ENCODE assay signal across 1 cellular context in the genomic region with DNA sequence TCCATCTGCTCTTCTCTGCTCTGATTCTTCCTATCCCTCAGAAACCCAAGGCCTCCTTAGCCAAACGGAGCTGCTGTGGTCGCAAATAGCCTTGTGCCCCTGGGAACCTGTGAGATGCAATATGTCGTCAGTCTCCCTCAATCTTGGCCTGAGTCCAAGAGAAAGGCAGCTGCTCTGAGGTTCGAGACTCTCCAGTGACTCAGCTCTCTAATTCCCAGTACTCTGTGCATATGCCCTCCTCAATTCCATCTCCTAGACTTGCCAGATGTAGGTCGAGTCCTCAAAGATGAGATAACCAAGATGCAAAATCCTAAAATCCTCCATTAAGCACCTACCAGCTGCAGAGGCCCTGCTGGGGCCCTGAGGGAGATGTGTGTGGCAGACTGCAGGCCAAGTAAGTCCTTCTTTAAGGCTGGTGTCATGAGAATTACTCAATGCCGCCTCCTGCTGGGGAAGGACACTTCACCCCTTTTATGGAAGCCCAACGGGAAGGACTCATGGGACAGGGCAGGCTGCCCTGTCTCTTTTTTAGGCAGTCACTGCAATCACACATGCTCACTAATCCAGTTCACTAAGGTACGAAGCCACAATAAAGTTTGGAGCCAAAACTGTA.
TF ChIP-seq lines count a peak whose summit lies in the region.

No MANE protein-coding gene starts in this region.

TF ChIP-seq in K562, 482 proteins besides CTCF, POLR2A, EP300 and RAD21 (continued from another document and continues in another):
- TF ChIP-seq FOXK1 (CRISPR knock-in tag; IDR thresholded peaks at IDR 0.05; ENCODE audit: borderline replicate concordance) (no peak), CBX8 (IDR thresholded peaks at IDR 0.05; ENCODE audit: borderline replicate concordance, extremely low read depth, low read depth, low read length, poor library complexity, severe bottlenecking) (no peak), YBX1 (IDR thresholded peaks at IDR 0.05) (no peak), TEAD4 (IDR thresholded peaks at IDR 0.05; ENCODE audit: low read length) (peak; percentile 39; the same call in 1 of the 2 replicates), TEAD4 (CRISPR knock-in tag; IDR thresholded peaks at IDR 0.05; ENCODE audit: borderline replicate concordance) (no peak), SRSF1 (IDR thresholded peaks at IDR 0.05; ENCODE audit: low read depth, low read length) (no peak), CREM (IDR thresholded peaks at IDR 0.05; ENCODE audit: low read depth) (0 out of 2 replicates have a peak, but pooled peaks have one; percentile 11), CBX3 (IDR thresholded peaks at IDR 0.05; ENCODE audit: borderline replicate concordance in 1 of 2, low read length in 2 of 2) (peak in 1 of 2 experiments; percentile 45; a peak in 1 of 3 replicates), C11orf30 (IDR thresholded peaks at IDR 0.05; ENCODE audit: low read depth) (peak; percentile 86), FOXM1 (IDR thresholded peaks at IDR 0.05; ENCODE audit: low read depth) (no peak), FOXM1 (CRISPR knock-in tag; IDR thresholded peaks at IDR 0.05; ENCODE audit: low read depth) (no peak), ZNF655 (CRISPR knock-in tag; IDR thresholded peaks at IDR 0.05) (no peak), TCFL5 (CRISPR knock-in tag; conservative IDR thresholded peaks at IDR 0.05) (no peak), ZKSCAN1 (IDR thresholded peaks at IDR 0.05; ENCODE audit: low read depth, low read length) (peak; percentile 90), FOXP1 (CRISPR knock-in tag; IDR thresholded peaks at IDR 0.05) (no peak), TAF9B (IDR thresholded peaks at IDR 0.05; ENCODE audit: partially characterized antibody) (no peak), HLTF (IDR thresholded peaks at IDR 0.05) (no peak), CREB3 (tag; conservative IDR thresholded peaks at IDR 0.05; ENCODE audit: low read depth) (0 out of 2 replicates have a peak, but pooled peaks have one; percentile 43), MAFG (tag; conservative IDR thresholded peaks at IDR 0.05) (peak; percentile 71), CBFA2T3 (IDR thresholded peaks at IDR 0.05) (peak; percentile 45; the same call in 1 of the 2 replicates), ZNF830 (CRISPR knock-in tag; IDR thresholded peaks at IDR 0.05) (0 out of 2 replicates have a peak, but pooled peaks have one; percentile 44), L3MBTL2 (IDR thresholded peaks at IDR 0.05) (peak; percentile 69), KLF1 (tag; IDR thresholded peaks at IDR 0.05) (no peak), FOSL1 (tag; conservative IDR thresholded peaks at IDR 0.05) (peak; percentile 62), ZNF318 (IDR thresholded peaks at IDR 0.05; ENCODE audit: borderline replicate concordance in 1 of 2, low read depth in 1 of 2) (peak in 1 of 2 experiments; percentile 45; a peak in 1 of 4 replicates), SMC3 (conservative IDR thresholded peaks at IDR 0.05; ENCODE audit: insufficient read depth, low read depth, low read length) (peak; percentile 58; the same call in 1 of the 2 replicates), NRF1 (conservative IDR thresholded peaks at IDR 0.05 in 1 of 2, IDR thresholded peaks at IDR 0.05 in 1 of 2) (peak in 1 of 2 experiments; percentile 21; a peak in 1 of 4 replicates), STAT5A (IDR thresholded peaks at IDR 0.05; ENCODE audit: borderline replicate concordance, low read length) (peak; percentile 31; the same call in 1 of the 2 replicates), MAFK (IDR thresholded peaks at IDR 0.05; ENCODE audit: low read length) (peak; percentile 27; the same call in 1 of the 2 replicates), SMARCA4 (IDR thresholded peaks at IDR 0.05) (peak; percentile 83), GATAD2B (IDR thresholded peaks at IDR 0.05; ENCODE audit: borderline replicate concordance) (no peak), ZEB2 (IDR thresholded peaks at IDR 0.05) (peak; percentile 72; the same call in 1 of the 2 replicates), ZNF695 (CRISPR knock-in tag; IDR thresholded peaks at IDR 0.05) (no peak), SETDB1 (IDR thresholded peaks at IDR 0.05; ENCODE audit: low read length) (peak; percentile 46), EHMT2 (IDR thresholded peaks at IDR 0.05) (peak; percentile 73; the same call in 1 of the 2 replicates), ATF1 (CRISPR knock-in tag; IDR thresholded peaks at IDR 0.05) (no peak; the same call in 1 of the 2 replicates), ATF1 (tag; IDR thresholded peaks at IDR 0.05) (no peak; the same call in none of the 2 replicates), DEAF1 (CRISPR knock-in tag; IDR thresholded peaks at IDR 0.05) (no peak)
- TF ChIP-seq, protein P1, sequence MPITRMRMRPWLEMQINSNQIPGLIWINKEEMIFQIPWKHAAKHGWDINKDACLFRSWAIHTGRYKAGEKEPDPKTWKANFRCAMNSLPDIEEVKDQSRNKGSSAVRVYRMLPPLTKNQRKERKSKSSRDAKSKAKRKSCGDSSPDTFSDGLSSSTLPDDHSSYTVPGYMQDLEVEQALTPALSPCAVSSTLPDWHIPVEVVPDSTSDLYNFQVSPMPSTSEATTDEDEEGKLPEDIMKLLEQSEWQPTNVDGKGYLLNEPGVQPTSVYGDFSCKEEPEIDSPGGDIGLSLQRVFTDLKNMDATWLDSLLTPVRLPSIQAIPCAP (CRISPR knock-in tag; IDR thresholded peaks at IDR 0.05; ENCODE audit: borderline replicate concordance): no peak
- TF ChIP-seq, protein P2, sequence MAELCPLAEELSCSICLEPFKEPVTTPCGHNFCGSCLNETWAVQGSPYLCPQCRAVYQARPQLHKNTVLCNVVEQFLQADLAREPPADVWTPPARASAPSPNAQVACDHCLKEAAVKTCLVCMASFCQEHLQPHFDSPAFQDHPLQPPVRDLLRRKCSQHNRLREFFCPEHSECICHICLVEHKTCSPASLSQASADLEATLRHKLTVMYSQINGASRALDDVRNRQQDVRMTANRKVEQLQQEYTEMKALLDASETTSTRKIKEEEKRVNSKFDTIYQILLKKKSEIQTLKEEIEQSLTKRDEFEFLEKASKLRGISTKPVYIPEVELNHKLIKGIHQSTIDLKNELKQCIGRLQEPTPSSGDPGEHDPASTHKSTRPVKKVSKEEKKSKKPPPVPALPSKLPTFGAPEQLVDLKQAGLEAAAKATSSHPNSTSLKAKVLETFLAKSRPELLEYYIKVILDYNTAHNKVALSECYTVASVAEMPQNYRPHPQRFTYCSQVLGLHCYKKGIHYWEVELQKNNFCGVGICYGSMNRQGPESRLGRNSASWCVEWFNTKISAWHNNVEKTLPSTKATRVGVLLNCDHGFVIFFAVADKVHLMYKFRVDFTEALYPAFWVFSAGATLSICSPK (IDR thresholded peaks at IDR 0.05; ENCODE audit: borderline replicate concordance): no peak
